23 cellular contexts compared by ENCODE assay signal in the genomic region with DNA sequence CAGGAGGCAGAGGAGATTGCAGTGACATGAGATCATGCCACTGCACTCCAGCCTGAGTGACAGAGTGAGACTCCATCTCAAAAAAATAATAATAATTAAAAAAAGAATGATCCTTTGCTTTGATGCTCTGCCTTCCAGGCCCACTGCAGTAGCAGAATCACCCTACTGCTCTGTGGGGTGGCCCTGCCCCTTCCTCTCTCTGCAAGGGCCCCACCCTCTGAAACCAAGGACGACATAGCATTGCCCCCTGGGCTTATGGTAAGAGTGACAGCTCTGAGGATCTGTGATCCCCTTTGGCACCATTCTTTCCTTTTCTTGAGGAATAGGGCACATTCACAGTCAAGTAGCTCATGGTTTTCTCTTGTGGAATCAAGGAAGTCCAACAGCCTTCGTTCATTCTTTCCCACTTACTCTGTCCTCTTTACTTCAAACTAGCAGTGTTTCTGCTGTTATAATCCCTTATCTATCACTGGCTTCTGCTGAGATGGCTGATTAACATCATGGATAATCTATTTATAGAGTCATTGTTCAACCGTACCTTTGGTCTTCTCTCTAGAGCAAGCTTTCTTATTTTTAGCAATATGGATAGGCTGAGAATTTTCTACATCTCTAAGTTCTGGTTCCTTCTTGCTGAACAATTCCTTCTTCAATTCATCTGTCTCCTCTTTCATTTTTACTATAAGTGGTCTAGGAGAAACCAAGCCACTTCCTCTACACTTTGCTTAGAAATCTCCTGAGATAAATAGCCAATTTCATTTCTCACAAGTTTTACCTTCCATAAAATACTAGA. TPM values are rescaled to one million over a fixed set of nuclear protein-coding genes. Genes with fewer than 3 reads are reported as not detected.
A peak's percentile ranks its signal among the peaks of the same experiment; 100 is the strongest.
DNase-seq lines count a peak whose midpoint lies in the region; ATAC-seq, FAIRE-seq and TF ChIP-seq lines count a peak whose summit lies in the region.
"Had no signal": no experiment of that assay in that cellular context is flagged by ENCODE, and none has a peak within 500 bp of the region (broad histone marks: within the 10 kb centered on the region; RNA-seq: fewer than 3 reads in every experiment).

No MANE protein-coding gene starts in this region.

- H3K4me3 ChIP-seq in parathyroid adenoma (ENCODE audit: low read depth, low read length) (no peak overlapping the region), right atrium auricular region (no peak overlapping the region), A673 (ENCODE audit: low read depth, low read length, poor library complexity, severe bottlenecking) (no peak overlapping the region)
- H3K4me3 ChIP-seq: hepatocyte, psoas muscle, smooth muscle cell had no signal

- H3K4me1 ChIP-seq in parathyroid adenoma (no peaks in the 10 kb centered on the region), right atrium auricular region (no peaks in the 10 kb centered on the region), A673 (ENCODE audit: insufficient read depth, low read length, poor library complexity, severe bottlenecking) (no peaks in the 10 kb centered on the region)
- H3K4me1 ChIP-seq: psoas muscle had no signal

- no TSS peak for BruUV-seq in A673 (replicated peaks; lab: Mats Ljungman, UMichigan)

- H3K36me3 ChIP-seq in parathyroid adenoma (ENCODE audit: control insufficient read depth, insufficient read depth, low read length) (no peaks in the 10 kb centered on the region), right atrium auricular region (peaks cover 11% of the 10 kb centered on the region), A673 (ENCODE audit: insufficient read depth, low read length, poor library complexity, severe bottlenecking) (peaks cover 7% of the 10 kb centered on the region)

- no peaks in the 10 kb centered on the region for H3K27me3 Mint-ChIP-seq in activated CD8-positive, alpha-beta memory T cell treated with anti-CD3 and anti-CD28 coated beads, Interleukin-2, amount 10 ng/mL, durations not matched to agents 7 days and 5 days
- no peaks in the 10 kb centered on the region for H3K27me3 Mint-ChIP-seq in activated T-helper 17 cell treated with anti-CD3 and anti-CD28 coated beads, Interleukin-2, amount 50 U/mL, for 72 hours

- CTCF ChIA-PET in activated CD8-positive, alpha-beta memory T cell treated with anti-CD3 and anti-CD28 coated beads, Interleukin-2, amount 10 ng/mL, durations not matched to agents 7 days and 5 days (lab: Charles Lee) = interaction anchor here (0.9 to 2.2 kb wide), 2 partner anchors 9 to 299 kb away, joined by 5 to 9 read pairs; no protein-coding TSS in a partner anchor
- CTCF ChIA-PET in A673 (lab: Charles Lee) = no interaction called here

- H3K9me3 ChIP-seq in parathyroid adenoma (ENCODE audit: control insufficient read depth, low read length) (no peaks in the 10 kb centered on the region), right atrium auricular region (no peaks in the 10 kb centered on the region), A673 (ENCODE audit: low read depth, low read length, poor library complexity, severe bottlenecking) (no peaks in the 10 kb centered on the region)
- H3K9me3 ChIP-seq: psoas muscle had no signal

- H3K27me3 ChIP-seq in parathyroid adenoma (ENCODE audit: control insufficient read depth, insufficient read depth, low read length) (no peaks in the 10 kb centered on the region), right atrium auricular region (no peaks in the 10 kb centered on the region), A673 (replicated peaks; ENCODE audit: insufficient read depth, low read depth, low read length, poor library complexity) (no peaks in the 10 kb centered on the region)
- H3K27me3 ChIP-seq: hepatocyte had no signal

- H2AFZ ChIP-seq in parathyroid adenoma = peak overlapping the region; percentile 16
- H2AFZ ChIP-seq: hepatocyte had no signal

- ATAC-seq in activated CD8-positive, alpha-beta memory T cell treated with anti-CD3 and anti-CD28 coated beads, Interleukin-2, amount 10 ng/mL, durations not matched to agents 7 days and 5 days = peak; percentile 53
- ATAC-seq in activated T-helper 17 cell treated with anti-CD3 and anti-CD28 coated beads, Interleukin-2, amount 50 U/mL, for 72 hours (replicated peaks) = peak; percentile 31
- ATAC-seq: HepG2, psoas muscle had no signal

- peaks cover 54% of the 10 kb centered on the region for H3K4me1 Mint-ChIP-seq in activated CD8-positive, alpha-beta memory T cell treated with anti-CD3 and anti-CD28 coated beads, Interleukin-2, amount 10 ng/mL, durations not matched to agents 7 days and 5 days
- peaks cover 19% of the 10 kb centered on the region for H3K4me1 Mint-ChIP-seq in activated T-helper 17 cell treated with anti-CD3 and anti-CD28 coated beads, Interleukin-2, amount 50 U/mL, for 72 hours
- H3K4me1 Mint-ChIP-seq: nephron had no signal

- H3K9ac ChIP-seq in parathyroid adenoma = no peak overlapping the region

- no peaks in the 10 kb centered on the region for H3K79me2 ChIP-seq in parathyroid adenoma
- H3K79me2 ChIP-seq: hepatocyte had no signal

- peak overlapping the region; percentile 68 for H3K27ac Mint-ChIP-seq in activated CD8-positive, alpha-beta memory T cell treated with anti-CD3 and anti-CD28 coated beads, Interleukin-2, amount 10 ng/mL, durations not matched to agents 7 days and 5 days
- peak overlapping the region; percentile 78 for H3K27ac Mint-ChIP-seq in activated T-helper 17 cell treated with anti-CD3 and anti-CD28 coated beads, Interleukin-2, amount 50 U/mL, for 72 hours
- H3K27ac Mint-ChIP-seq: nephron had no signal

- peak; percentile 84 for FAIRE-seq in GM19239 (lab: Jason Lieb, UNC)
- FAIRE-seq: HepG2, islet of Langerhans, RCC 7860 had no signal

- no peak for TF ChIP-seq CTCF in parathyroid adenoma (IDR thresholded peaks at IDR 0.05)
- no peak for TF ChIP-seq CTCF in right atrium auricular region (IDR thresholded peaks at IDR 0.05)
- TF ChIP-seq CTCF in A673 (conservative IDR thresholded peaks at IDR 0.05; ENCODE audit: low read depth, low read length) = no peak

- H3K9me3 Mint-ChIP-seq in activated CD8-positive, alpha-beta memory T cell treated with anti-CD3 and anti-CD28 coated beads, Interleukin-2, amount 10 ng/mL, durations not matched to agents 7 days and 5 days (ENCODE audit: low read depth) = no peaks in the 10 kb centered on the region
- no peaks in the 10 kb centered on the region for H3K9me3 Mint-ChIP-seq in activated T-helper 17 cell treated with anti-CD3 and anti-CD28 coated beads, Interleukin-2, amount 50 U/mL, for 72 hours
- H3K9me3 Mint-ChIP-seq: CD14-positive monocyte, nephron had no signal

- H3K4me3 Mint-ChIP-seq in activated CD8-positive, alpha-beta memory T cell treated with anti-CD3 and anti-CD28 coated beads, Interleukin-2, amount 10 ng/mL, durations not matched to agents 7 days and 5 days = peak overlapping the region; percentile 6
- H3K4me3 Mint-ChIP-seq in activated T-helper 17 cell treated with anti-CD3 and anti-CD28 coated beads, Interleukin-2, amount 50 U/mL, for 72 hours = peak overlapping the region; percentile 30
- H3K4me3 Mint-ChIP-seq: CD14-positive monocyte, nephron had no signal

- peak; percentile 42 for DNase-seq in activated CD8-positive, alpha-beta memory T cell treated with anti-CD3 and anti-CD28 coated beads, Interleukin-2, amount 10 ng/mL, durations not matched to agents 7 days and 5 days
- DNase-seq in activated CD8-positive, alpha-beta memory T cell treated with anti-CD3 and anti-CD28 coated beads, Interleukin-2, amount 50 U/mL, for 4 hours = no peak
- DNase-seq in GM19239 (ENCODE audit: insufficient read length, low spot score) (no peak), right atrium auricular region (ENCODE audit: low spot score) (no peak), A673 (ENCODE audit: low spot score) (no peak), SK-N-DZ (ENCODE audit: low spot score) (no peak)
- DNase-seq: ACHN; activated CD4-positive, alpha-beta T cell treated with anti-CD3 and anti-CD28 coated beads, Interleukin-2, amount 50 U/mL, for 48 hours; activated effector memory CD4-positive, alpha-beta T cell treated with Interleukin-2 at 50 U/mL for 16 hours; anterior cingulate cortex; GOT3; mammary epithelial cell; NCI-H146; psoas muscle had no signal

- H3K27ac ChIP-seq in parathyroid adenoma (peak overlapping the region; percentile 61), right atrium auricular region (no peak overlapping the region), A673 (ENCODE audit: low read depth, low read length, poor library complexity, severe bottlenecking) (no peak overlapping the region)
- H3K27ac ChIP-seq: hepatocyte, psoas muscle had no signal

- intact Hi-C loops in A673 (cut with micrococcal nuclease; ENCODE audit: unreplicated experiment) = no loop called here

- peaks cover 46% of the 10 kb centered on the region for H3K36me3 Mint-ChIP-seq in activated CD8-positive, alpha-beta memory T cell treated with anti-CD3 and anti-CD28 coated beads, Interleukin-2, amount 10 ng/mL, durations not matched to agents 7 days and 5 days
- H3K36me3 Mint-ChIP-seq in activated T-helper 17 cell treated with anti-CD3 and anti-CD28 coated beads, Interleukin-2, amount 50 U/mL, for 72 hours (ENCODE audit: low read depth) = peaks cover 94% of the 10 kb centered on the region

- H3K4me2 ChIP-seq in parathyroid adenoma (ENCODE audit: low read length) = peak overlapping the region; percentile 9
- H3K4me2 ChIP-seq: hepatocyte, smooth muscle cell had no signal

- POLR2A ChIA-PET in A673 (lab: Charles Lee; ENCODE audit: low non-redundant PET) = no interaction called here

RNA-seq across cellular contexts. Expression of gene RAD51C, which starts 14.1 kb away (rescaled TPM):
- 10 to 100 TPM; 61.3 to 65.0 TPM for total RNA-seq in activated CD8-positive, alpha-beta memory T cell treated with anti-CD3 and anti-CD28 coated beads, Interleukin-2, amount 10 ng/mL, durations not matched to agents 7 days and 5 days
- 100 to 1,000 TPM in 1 of 2 donors, 10 to 100 TPM in 1; 75.3 to 112 TPM for total RNA-seq in activated T-helper 17 cell treated with anti-CD3 and anti-CD28 coated beads, Interleukin-2, amount 50 U/mL, for 72 hours
- 10 to 100 TPM; 24.3 to 29.3 TPM for total RNA-seq in right atrium auricular region
- 79.8 and 80.4 TPM in 2 replicates for total RNA-seq in A673 (2021)
- polyA plus RNA-seq in SK-N-DZ (2014; cell fraction: cytosol; rRNA removed) = 233 and 300 TPM in 2 replicates
- 114 and 162 TPM in 2 replicates for polyA plus RNA-seq in SK-N-DZ (2014; cell fraction: nucleus; rRNA removed)

RNA-seq across cellular contexts. Expression of gene TEX14, which starts 14.7 kb away (rescaled TPM):
- total RNA-seq in activated CD8-positive, alpha-beta memory T cell treated with anti-CD3 and anti-CD28 coated beads, Interleukin-2, amount 10 ng/mL, durations not matched to agents 7 days and 5 days = under 1 TPM; 0.28 to 0.35 TPM
- under 1 TPM; 0.30 to 0.32 TPM for total RNA-seq in activated T-helper 17 cell treated with anti-CD3 and anti-CD28 coated beads, Interleukin-2, amount 50 U/mL, for 72 hours
- total RNA-seq in right atrium auricular region = not detected
- 0.26 and 0.50 TPM in 2 replicates for total RNA-seq in A673 (2021)
- 16.8 and 17.5 TPM in 2 replicates for polyA plus RNA-seq in SK-N-DZ (2014; cell fraction: cytosol; rRNA removed)
- polyA plus RNA-seq in SK-N-DZ (2014; cell fraction: nucleus; rRNA removed) = 21.6 and 30.1 TPM in 2 replicates
- polyA plus RNA-seq: CD14-positive monocyte, hepatocyte, smooth muscle cell had no signal

RNA-seq across cellular contexts. Expression of gene PPM1E, which starts 49.1 kb away (rescaled TPM):
- under 1 TPM; 0.03 to 0.07 TPM for total RNA-seq in activated CD8-positive, alpha-beta memory T cell treated with anti-CD3 and anti-CD28 coated beads, Interleukin-2, amount 10 ng/mL, durations not matched to agents 7 days and 5 days
- total RNA-seq in activated T-helper 17 cell treated with anti-CD3 and anti-CD28 coated beads, Interleukin-2, amount 50 U/mL, for 72 hours = under 1 TPM; 0.08 to 0.17 TPM
- total RNA-seq in right atrium auricular region (1 to 10 TPM; 1.2 to 5.3 TPM), A673 (2021) (6.0 and 8.4 TPM in 2 replicates)
- 19.4 and 22.1 TPM in 2 replicates for polyA plus RNA-seq in SK-N-DZ (2014; cell fraction: cytosol; rRNA removed)
- 13.4 and 17.3 TPM in 2 replicates for polyA plus RNA-seq in SK-N-DZ (2014; cell fraction: nucleus; rRNA removed)
- total RNA-seq: HepG2 had no signal
- polyA plus RNA-seq: CD14-positive monocyte had no signal
